Comparison of ENCODE assay signal across 29 cellular contexts in the genomic region with DNA sequence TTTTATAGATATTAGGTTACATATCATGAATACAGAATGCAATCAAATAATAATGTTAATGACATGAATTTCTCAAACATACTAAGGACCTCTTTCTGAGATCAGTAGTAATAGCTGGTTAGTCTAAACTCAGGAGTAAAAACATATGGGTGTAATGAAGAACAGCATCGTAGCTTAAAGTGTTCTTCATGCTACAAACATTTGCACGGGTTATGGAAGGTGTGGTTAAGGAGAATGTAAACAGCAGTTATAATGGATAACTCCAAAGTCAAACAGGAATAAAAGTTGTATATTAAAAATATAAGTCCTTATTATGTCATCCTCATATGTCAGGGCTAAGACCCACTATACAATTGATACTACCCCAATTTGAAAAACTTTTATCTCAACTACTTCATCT.
"Had no signal": no experiment of that assay in that cellular context is flagged by ENCODE, and none has a peak within 500 bp of the region (broad histone marks: within the 10 kb centered on the region; RNA-seq: fewer than 3 reads in every experiment).

No MANE protein-coding gene starts in this region.

- ATAC-seq: activated CD8-positive, alpha-beta T cell treated with anti-CD3 and anti-CD28 coated beads for 36 hours; activated naive CD8-positive, alpha-beta T cell treated with anti-CD3 and anti-CD28 coated beads, Interleukin-2, amount 50 U/mL, for 24 hours; activated T-cell treated with anti-CD3 and anti-CD28 coated beads, Interleukin-2, amount 50 U/mL, for 4 hours; activated T-cell treated with anti-CD3 and anti-CD28 coated beads, Interleukin-2, amount 50 U/mL, for 72 hours; body of pancreas had no signal

- H3K36me3 ChIP-seq: breast epithelium had no signal

- H3K27me3 ChIP-seq: adrenal gland, body of pancreas, brain microvascular endothelial cell, breast epithelium had no signal

- H3K4me1 ChIP-seq: adrenal gland, body of pancreas, breast epithelium had no signal

- DNase-seq: activated B cell treated with CpG ODN at 0.5 μM for 24 hours; activated CD4-positive, alpha-beta memory T cell treated with anti-CD3 and anti-CD28 coated beads for 36 hours; activated CD4-positive, alpha-beta T cell treated with anti-CD3 and anti-CD28 coated beads for 4 hours; activated CD4-positive, alpha-beta T cell treated with anti-CD3 and anti-CD28 coated beads, Interleukin-2, amount 10 ng/mL, durations not matched to agents 24 days and 14 days; activated CD4-positive, alpha-beta T cell treated with anti-CD3 and anti-CD28 coated beads, Interleukin-2, amount 50 U/mL, for 1 hour; activated CD4-positive, alpha-beta T cell treated with anti-CD3 and anti-CD28 coated beads, Interleukin-2, amount 50 U/mL, for 4 hours; activated CD4-positive, CD25-positive, alpha-beta regulatory T cell treated with anti-CD3 and anti-CD28 coated beads, Interleukin-2, amount 50 U/mL, for 72 hours; activated CD8-positive, alpha-beta memory T cell treated with anti-CD3 and anti-CD28 coated beads, Interleukin-2, amount 50 U/mL, for 4 hours; activated CD8-positive, alpha-beta T cell treated with anti-CD3 and anti-CD28 coated beads for 36 hours; activated effector memory CD4-positive, alpha-beta T cell treated with Interleukin-2 at 50 U/mL for 16 hours; activated gamma-delta T cell; activated naive CD4-positive, alpha-beta T cell treated with anti-CD3 and anti-CD28 coated beads, Interleukin-2, amount 10 ng/mL, durations not matched to agents 7 days and 5 days; activated naive CD4-positive, alpha-beta T cell treated with Interleukin-2 at 50 U/mL for 16 hours; activated naive CD8-positive, alpha-beta T cell treated with anti-CD3 and anti-CD28 coated beads, Interleukin-2, amount 10 ng/mL, durations not matched to agents 7 days and 5 days; activated naive CD8-positive, alpha-beta T cell treated with anti-CD3 and anti-CD28 coated beads, Interleukin-2, amount 50 U/mL, for 24 hours; activated T-cell treated with anti-CD3 and anti-CD28 coated beads for 4 hours; activated T-cell treated with anti-CD3 and anti-CD28 coated beads, Interleukin-2, amount 50 U/mL, for 1 hour; activated T-cell treated with anti-CD3 and anti-CD28 coated beads, Interleukin-2, amount 50 U/mL, for 4 hours; activated T-cell treated with anti-CD3 and anti-CD28 coated beads, Interleukin-2, amount 50 U/mL, for 72 hours; adrenal gland; amniotic stem cell; aorta; body of pancreas; brain microvascular endothelial cell; central memory CD4-positive, alpha-beta T cell; T-helper 1 cell; T-helper 2 cell; T-helper 9 cell had no signal

- H3K4me3 ChIP-seq: adrenal gland, body of pancreas, breast epithelium had no signal

- H3K9me3 ChIP-seq: adrenal gland, body of pancreas, breast epithelium had no signal
